In genomic region chr12:50924439-50925341, GRCh38 we compare ENCODE assay signal across 8 cellular contexts. TPM values are rescaled to one million over a fixed set of nuclear protein-coding genes. Genes with fewer than 3 reads are reported as not detected.
DNase-seq lines count a peak whose midpoint lies in the region; ATAC-seq and TF ChIP-seq lines count a peak whose summit lies in the region.

No MANE protein-coding gene starts in this region.

- CTCF ChIA-PET in activated CD8-positive, alpha-beta memory T cell treated with anti-CD3 and anti-CD28 coated beads, Interleukin-2, amount 10 ng/mL, durations not matched to agents 7 days and 5 days (lab: Charles Lee) = interaction anchor here (1.1 to 1.7 kb wide), 6 partner anchors 10 to 417 kb away, joined by 3 to 7 read pairs (median 5); no protein-coding TSS in a partner anchor

- in situ Hi-C loops in gastrocnemius medialis (cut with MboI; ENCODE audit: low sequenced_read_pairs in 4 of 4) = loop anchor here in 2 of 4 donors (5.0 to 10.0 kb wide), 2 partner anchors 58 to 100 kb away; partner anchors contain the start of gene SLC11A2 (in 1 of the 2)

- H3K36me3 ChIP-seq in H7 (replicated peaks; ENCODE audit: control insufficient read depth, insufficient read depth, low read length) = no peaks in the 10 kb centered on the region
- no peaks in the 10 kb centered on the region for H3K36me3 ChIP-seq in KOPT-K1 (ENCODE audit: insufficient read depth, low read length)
- no peaks in the 10 kb centered on the region for H3K36me3 ChIP-seq in gastrocnemius medialis

- peak; percentile 94 for ATAC-seq in activated CD8-positive, alpha-beta memory T cell treated with anti-CD3 and anti-CD28 coated beads, Interleukin-2, amount 10 ng/mL, durations not matched to agents 7 days and 5 days
- peak; percentile 85 to 91 for ATAC-seq in gastrocnemius medialis

- peak; percentile 81 for DNase-seq in activated CD8-positive, alpha-beta memory T cell treated with anti-CD3 and anti-CD28 coated beads, Interleukin-2, amount 10 ng/mL, durations not matched to agents 7 days and 5 days
- DNase-seq in activated CD8-positive, alpha-beta memory T cell treated with anti-CD3 and anti-CD28 coated beads for 24 hours = no peak
- DNase-seq in H7 (no peak), caudate nucleus (lab: John Stamatoyannopoulos, UW) (peak in 59 of 61 donors; percentile 21 to 94 (median 75)), iPS-NIHi7 (ENCODE audit: extremely low spot score) (peak; percentile 47), gastrocnemius medialis (peak; percentile 96 to 97)

- no peaks in the 10 kb centered on the region for H3K9me3 Mint-ChIP-seq in activated CD8-positive, alpha-beta memory T cell treated with anti-CD3 and anti-CD28 coated beads, Interleukin-2, amount 10 ng/mL, durations not matched to agents 7 days and 5 days (ENCODE audit: low read depth)

- TF ChIP-seq CTCF in gastrocnemius medialis (IDR thresholded peaks at IDR 0.05 in 4 of 5, conservative IDR thresholded peaks at IDR 0.05 in 1 of 5) = no peak

- no peaks in the 10 kb centered on the region for H3K27me3 Mint-ChIP-seq in activated CD8-positive, alpha-beta memory T cell treated with anti-CD3 and anti-CD28 coated beads, Interleukin-2, amount 10 ng/mL, durations not matched to agents 7 days and 5 days

- H3K9me3 ChIP-seq in KOPT-K1 (ENCODE audit: insufficient read depth, low read length, poor library complexity, severe bottlenecking) (no peaks in the 10 kb centered on the region), gastrocnemius medialis (no peaks in the 10 kb centered on the region)

- H3K27ac Mint-ChIP-seq in activated CD8-positive, alpha-beta memory T cell treated with anti-CD3 and anti-CD28 coated beads, Interleukin-2, amount 10 ng/mL, durations not matched to agents 7 days and 5 days = peak overlapping the region; percentile 82

- H3K36me3 Mint-ChIP-seq in activated CD8-positive, alpha-beta memory T cell treated with anti-CD3 and anti-CD28 coated beads, Interleukin-2, amount 10 ng/mL, durations not matched to agents 7 days and 5 days = peaks cover 1% of the 10 kb centered on the region

- H3K4me3 ChIP-seq in H7 (ENCODE audit: insufficient read depth, low read depth, low read length) (peak overlapping the region; percentile 57), gastrocnemius medialis (peak overlapping the region; percentile 64 to 89 (median 79))

- H3K4me1 Mint-ChIP-seq in activated CD8-positive, alpha-beta memory T cell treated with anti-CD3 and anti-CD28 coated beads, Interleukin-2, amount 10 ng/mL, durations not matched to agents 7 days and 5 days = peaks cover 44% of the 10 kb centered on the region

- peak overlapping the region; percentile 66 for H3K27ac ChIP-seq in KOPT-K1 (ENCODE audit: low read depth, low read length, poor library complexity, severe bottlenecking)
- H3K27ac ChIP-seq in caudate nucleus (ENCODE audit: low read depth, low read length) = peak overlapping the region; percentile 95
- H3K27ac ChIP-seq in gastrocnemius medialis = peak overlapping the region; percentile 83 to 91 (median 87)

- intact Hi-C loops in gastrocnemius medialis (cut with DNase I; ENCODE audit: low total_unique reads) = loop anchor here (1.0 to 5.0 kb wide), 5 partner anchors 61 to 293 kb away; partner anchors contain the start of genes ATF1, POU6F1 and SLC11A2

- H3K27me3 ChIP-seq in H7 (ENCODE audit: control insufficient read depth, insufficient read depth, low read length) (no peaks in the 10 kb centered on the region), gastrocnemius medialis (no peaks in the 10 kb centered on the region)

- TF ChIP-seq POLR2A in gastrocnemius medialis (IDR thresholded peaks at IDR 0.05) = peak; percentile 32 to 85

- H3K4me1 ChIP-seq in gastrocnemius medialis = peaks cover 35 to 41% of the 10 kb centered on the region in 2 donors

- peak overlapping the region; percentile 72 for H3K4me3 Mint-ChIP-seq in activated CD8-positive, alpha-beta memory T cell treated with anti-CD3 and anti-CD28 coated beads, Interleukin-2, amount 10 ng/mL, durations not matched to agents 7 days and 5 days

TF ChIP-seq in PFSK-1, 5 proteins besides CTCF, POLR2A, EP300 and RAD21:
- no peak for TF ChIP-seq FOXP2 (optimal IDR thresholded peaks at IDR 0.05; ENCODE audit: borderline replicate concordance, extremely low read depth, extremely low read length, insufficient read depth)
- TF ChIP-seq POLR2AphosphoS5 (IDR thresholded peaks at IDR 0.05; ENCODE audit: low read depth, low read length) = peak; percentile 20; the same call in 1 of the 2 replicates

RNA-seq across cellular contexts. Expression of gene HIGD1C, which starts 27.7 kb away (rescaled TPM):
- not detected for total RNA-seq in activated CD8-positive, alpha-beta memory T cell treated with anti-CD3 and anti-CD28 coated beads, Interleukin-2, amount 10 ng/mL, durations not matched to agents 7 days and 5 days
- not detected in 2 replicates for total RNA-seq in H7 (2014; rRNA removed; shearing (Covaris generic))
- polyA plus RNA-seq in PFSK-1 (2012; ENCODE audit: insufficient read length, low read depth) = not detected
- not detected for total RNA-seq in gastrocnemius medialis

Comparison
In these comparisons a context has a peak if more than half of its experiments do, and no peak if none do; other contexts are left out.
1. DNase-seq: peak in activated CD8-positive, alpha-beta memory T cell treated with anti-CD3 and anti-CD28 coated beads, Interleukin-2, amount 10 ng/mL, durations not matched to agents 7 days and 5 days (single experiment), caudate nucleus (59 of 61), iPS-NIHi7 (single experiment) and gastrocnemius medialis (2 of 2); none in activated CD8-positive, alpha-beta memory T cell treated with anti-CD3 and anti-CD28 coated beads for 24 hours (single experiment) and H7 (single experiment).
2. Peak in every context shown above with its lines, with median percentiles within 50 percentile points of each other: H3K27ac ChIP-seq.